ENCODE assay signal across 23 cellular contexts in genomic region chr11:20275987-20276660, GRCh38.
DNase-seq lines count a peak whose midpoint lies in the region; ATAC-seq and TF ChIP-seq lines count a peak whose summit lies in the region.
"Had no signal": no experiment of that assay in that cellular context is flagged by ENCODE, and none has a peak within 500 bp of the region (broad histone marks: within the 10 kb centered on the region; RNA-seq: fewer than 3 reads in every experiment).

No MANE protein-coding gene starts in this region.

- H3K36me3 ChIP-seq in upper lobe of right lung = no peaks in the 10 kb centered on the region
- H3K36me3 ChIP-seq in HAP-1 (replicated peaks) = no peaks in the 10 kb centered on the region
- H3K36me3 ChIP-seq: MG63 had no signal

- peak; percentile 24 for ATAC-seq in upper lobe of right lung

- no peaks in the 10 kb centered on the region for H3K4me1 ChIP-seq in upper lobe of right lung
- no peaks in the 10 kb centered on the region for H3K4me1 ChIP-seq in HAP-1

- H3K27ac Mint-ChIP-seq in immature natural killer cell = no peak overlapping the region
- H3K27ac Mint-ChIP-seq: CD8-positive, alpha-beta memory T cell had no signal

- H3K36me3 Mint-ChIP-seq in immature natural killer cell = no peaks in the 10 kb centered on the region
- H3K36me3 Mint-ChIP-seq: CD8-positive, alpha-beta memory T cell had no signal

- in situ Hi-C loops in HAP-1 (cut with MboI; ENCODE audit: low sequenced_read_pairs) = no loop called here

- H3K9me3 Mint-ChIP-seq in immature natural killer cell = peaks cover 0 to 1% (median 0%) of the 10 kb centered on the region in 6 donors
- H3K9me3 Mint-ChIP-seq: CD8-positive, alpha-beta memory T cell had no signal

- no peaks in the 10 kb centered on the region for H3K9me3 ChIP-seq in upper lobe of right lung
- no peaks in the 10 kb centered on the region for H3K9me3 ChIP-seq in HAP-1
- H3K9me3 ChIP-seq: MG63, SK-N-SH had no signal

- H3K4me3 ChIP-seq in upper lobe of right lung (no peak overlapping the region), HAP-1 (no peak overlapping the region)
- H3K4me3 ChIP-seq: MG63, PC-9 had no signal

- no peak overlapping the region for H3K4me3 Mint-ChIP-seq in immature natural killer cell
- H3K4me3 Mint-ChIP-seq: CD8-positive, alpha-beta memory T cell had no signal

- no peak overlapping the region for H3K27ac ChIP-seq in upper lobe of right lung
- H3K27ac ChIP-seq: 22Rv1, C4-2B, PC-9 had no signal

- no peaks in the 10 kb centered on the region for H3K4me1 Mint-ChIP-seq in immature natural killer cell

- DNase-seq in NCI-H524 (lab: John Stamatoyannopoulos, UW) (peak; percentile 1 to 34), NCI-H524 treated with DMSO at 0.1 percent for 48 hours (lab: John Stamatoyannopoulos, UW) (no peak), ecto neural progenitor cell (ENCODE audit: low spot score) (peak; percentile 53), left kidney (ENCODE audit: low read depth, low spot score) (peak; percentile 27), upper lobe of right lung (no peak), HAP-1 (ENCODE audit: low spot score in 2 of 2) (no peak), immature natural killer cell (no peak), activated gamma-delta T cell treated with Interleukin-2 at 50 U/mL for 16 hours (no peak)
- DNase-seq: Calu3; CD8-positive, alpha-beta memory T cell; GDM1; MG63; NCI-H1417; NCI-H1694 treated with DMSO at 0.1 percent for 48 hours; NCI-H2081 treated with DMSO at 0.1 percent for 48 hours; NCI-H2171 treated with DMSO at 0.1 percent for 48 hours; NCI-H526 treated with DMSO at 0.1 percent for 48 hours; PC-9; RPMI8226; SHP77 treated with DMSO at 0.1 percent for 48 hours; SK-N-SH had no signal

- intact Hi-C loops in upper lobe of right lung (cut with DNase I) = no loop called here

- no peak for TF ChIP-seq CTCF in upper lobe of right lung (IDR thresholded peaks at IDR 0.05)

- peaks cover 0 to 11% (median 9%) of the 10 kb centered on the region in 3 donors for H3K27me3 Mint-ChIP-seq in immature natural killer cell (ENCODE audit: low read depth in 3 of 3)

- no peaks in the 10 kb centered on the region for H3K27me3 ChIP-seq in upper lobe of right lung
- H3K27me3 ChIP-seq in HAP-1 (ENCODE audit: low read depth) = no peaks in the 10 kb centered on the region; the same call in none of the 2 replicates
- H3K27me3 ChIP-seq: MG63 had no signal

Comparison
In these comparisons a context has a peak if more than half of its experiments do, and no peak if none do; other contexts are left out.
1. DNase-seq: peak in NCI-H524 (2 of 2), ecto neural progenitor cell (single experiment) and left kidney (single experiment); none in NCI-H524 treated with DMSO at 0.1 percent for 48 hours (single experiment), upper lobe of right lung (single experiment), HAP-1 (0 of 2), immature natural killer cell (0 of 3) and activated gamma-delta T cell treated with Interleukin-2 at 50 U/mL for 16 hours (single experiment).